36 cellular contexts compared by ENCODE assay signal in genomic region chr12:121263206-121263605, GRCh38.
"Had no signal": no experiment of that assay in that cellular context is flagged by ENCODE, and none has a peak within 500 bp of the region (broad histone marks: within the 10 kb centered on the region; RNA-seq: fewer than 3 reads in every experiment).

No MANE protein-coding gene starts in this region.

- H3K4me1 Mint-ChIP-seq: activated CD4-positive, alpha-beta T cell treated with anti-CD3 and anti-CD28 coated beads, Interleukin-2, amount 10 ng/mL, durations not matched to agents 24 days and 14 days; activated naive CD4-positive, alpha-beta T cell treated with anti-CD3 and anti-CD28 coated beads, Interleukin-2, amount 10 ng/mL, durations not matched to agents 7 days and 5 days; activated naive CD4-positive, alpha-beta T cell treated with anti-CD3 and anti-CD28 coated beads, Interleukin-2, amount 50 U/mL, for 24 hours; activated naive CD8-positive, alpha-beta T cell treated with anti-CD3 and anti-CD28 coated beads, Interleukin-2, amount 50 U/mL, for 24 hours; brain; central memory CD8-positive, alpha-beta T cell had no signal

- ATAC-seq: activated CD8-positive, alpha-beta T cell treated with anti-CD3 and anti-CD28 coated beads for 36 hours; activated naive CD8-positive, alpha-beta T cell treated with anti-CD3 and anti-CD28 coated beads, Interleukin-2, amount 50 U/mL, for 24 hours had no signal

- H3K27me3 Mint-ChIP-seq: activated B cell treated with CpG ODN at 0.5 μM for 24 hours; activated CD4-positive, alpha-beta memory T cell treated with anti-CD3 and anti-CD28 coated beads for 36 hours; activated CD4-positive, alpha-beta T cell treated with anti-CD3 and anti-CD28 coated beads, Interleukin-2, amount 10 ng/mL, durations not matched to agents 24 days and 14 days; activated CD8-positive, alpha-beta T cell treated with anti-CD3 and anti-CD28 coated beads for 36 hours; activated naive CD4-positive, alpha-beta T cell treated with anti-CD3 and anti-CD28 coated beads, Interleukin-2, amount 10 ng/mL, durations not matched to agents 7 days and 5 days; activated naive CD4-positive, alpha-beta T cell treated with anti-CD3 and anti-CD28 coated beads, Interleukin-2, amount 50 U/mL, for 24 hours; activated naive CD8-positive, alpha-beta T cell; activated naive CD8-positive, alpha-beta T cell treated with anti-CD3 and anti-CD28 coated beads, Interleukin-2, amount 10 ng/mL, durations not matched to agents 7 days and 5 days; activated naive CD8-positive, alpha-beta T cell treated with anti-CD3 and anti-CD28 coated beads, Interleukin-2, amount 50 U/mL, for 24 hours; activated T-cell treated with anti-CD3 and anti-CD28 coated beads, Interleukin-2, amount 50 U/mL, for 24 hours; brain; central memory CD8-positive, alpha-beta T cell had no signal

- FAIRE-seq: bronchial epithelial cell, TTC549 had no signal

- H3K4me1 ChIP-seq: ascending aorta had no signal

- H3K27me3 ChIP-seq: ascending aorta, cardiac muscle cell had no signal

- DNase-seq: activated B cell treated with CpG ODN at 0.5 μM for 24 hours; activated CD4-positive, alpha-beta memory T cell treated with anti-CD3 and anti-CD28 coated beads for 36 hours; activated CD4-positive, alpha-beta T cell treated with anti-CD3 and anti-CD28 coated beads for 4 hours; activated CD4-positive, alpha-beta T cell treated with anti-CD3 and anti-CD28 coated beads, Interleukin-2, amount 10 ng/mL, durations not matched to agents 24 days and 14 days; activated CD4-positive, alpha-beta T cell treated with anti-CD3 and anti-CD28 coated beads, Interleukin-2, amount 50 U/mL, for 1 hour; activated CD4-positive, alpha-beta T cell treated with anti-CD3 and anti-CD28 coated beads, Interleukin-2, amount 50 U/mL, for 4 hours; activated CD4-positive, CD25-positive, alpha-beta regulatory T cell treated with anti-CD3 and anti-CD28 coated beads, Interleukin-2, amount 50 U/mL, for 72 hours; activated CD8-positive, alpha-beta memory T cell treated with anti-CD3 and anti-CD28 coated beads, Interleukin-2, amount 50 U/mL, for 4 hours; activated CD8-positive, alpha-beta T cell treated with anti-CD3 and anti-CD28 coated beads for 36 hours; activated effector memory CD4-positive, alpha-beta T cell treated with Interleukin-2 at 50 U/mL for 16 hours; activated gamma-delta T cell; activated naive CD4-positive, alpha-beta T cell treated with anti-CD3 and anti-CD28 coated beads, Interleukin-2, amount 10 ng/mL, durations not matched to agents 7 days and 5 days; activated naive CD4-positive, alpha-beta T cell treated with Interleukin-2 at 50 U/mL for 16 hours; activated naive CD8-positive, alpha-beta T cell treated with anti-CD3 and anti-CD28 coated beads, Interleukin-2, amount 10 ng/mL, durations not matched to agents 7 days and 5 days; activated naive CD8-positive, alpha-beta T cell treated with anti-CD3 and anti-CD28 coated beads, Interleukin-2, amount 50 U/mL, for 24 hours; activated T-cell treated with anti-CD3 and anti-CD28 coated beads, Interleukin-2, amount 50 U/mL, for 24 hours; activated T-cell treated with anti-CD3 and anti-CD28 coated beads, Interleukin-2, amount 50 U/mL, for 48 hours; amygdala; anterior cingulate cortex; cerebellar nuclear complex; T-helper 1 cell; T-helper 2 cell; T-helper 9 cell had no signal

- H3K27ac Mint-ChIP-seq: activated B cell treated with CpG ODN at 0.5 μM for 24 hours; activated CD4-positive, alpha-beta memory T cell treated with anti-CD3 and anti-CD28 coated beads for 36 hours; activated CD4-positive, alpha-beta T cell treated with anti-CD3 and anti-CD28 coated beads, Interleukin-2, amount 10 ng/mL, durations not matched to agents 24 days and 14 days; activated CD8-positive, alpha-beta T cell treated with anti-CD3 and anti-CD28 coated beads for 36 hours; activated naive CD4-positive, alpha-beta T cell treated with anti-CD3 and anti-CD28 coated beads, Interleukin-2, amount 10 ng/mL, durations not matched to agents 7 days and 5 days; activated naive CD4-positive, alpha-beta T cell treated with anti-CD3 and anti-CD28 coated beads, Interleukin-2, amount 50 U/mL, for 24 hours; activated naive CD8-positive, alpha-beta T cell; activated naive CD8-positive, alpha-beta T cell treated with anti-CD3 and anti-CD28 coated beads, Interleukin-2, amount 10 ng/mL, durations not matched to agents 7 days and 5 days; activated naive CD8-positive, alpha-beta T cell treated with anti-CD3 and anti-CD28 coated beads, Interleukin-2, amount 50 U/mL, for 24 hours; activated T-cell treated with anti-CD3 and anti-CD28 coated beads, Interleukin-2, amount 50 U/mL, for 24 hours; activated T-helper 1 cell treated with anti-CD3 and anti-CD28 coated beads, Interleukin-12 subunit alpha, Interleukin-12 subunit beta, Interleukin-2, Interleukin-4 antibody, amounts not matched to agents 30 ng/mL and 10 ng/mL and 1 ng/mL, durations not matched to agents 14 hours and 24 hours and 36 hours; activated T-helper 2 cell treated with anti-CD3 and anti-CD28 coated beads, Interferon-gamma antibody, Interleukin-2, Interleukin-4, amounts not matched to agents 10 μg/mL and 5 μg/mL and 100 μg/mL, durations not matched to agents 14 hours and 24 hours and 36 hours; brain; T-helper 1 cell treated with Interleukin-12 subunit alpha and Interleukin-12 subunit beta and Interleukin-4 antibody, amounts not matched to agents 30 μg/mL and 1 μg/mL, for 36 hours; T-helper 2 cell treated with Interferon-gamma antibody and Interleukin-4, amounts not matched to agents 5 μg/mL and 100 μg/mL, for 36 hours had no signal

- H3K36me3 ChIP-seq: cardiac muscle cell had no signal

- H3K4me3 Mint-ChIP-seq: activated B cell treated with CpG ODN at 0.5 μM for 24 hours; activated CD4-positive, alpha-beta memory T cell treated with anti-CD3 and anti-CD28 coated beads for 36 hours; activated CD4-positive, alpha-beta T cell treated with anti-CD3 and anti-CD28 coated beads, Interleukin-2, amount 10 ng/mL, durations not matched to agents 24 days and 14 days; activated CD8-positive, alpha-beta T cell treated with anti-CD3 and anti-CD28 coated beads for 36 hours; activated naive CD4-positive, alpha-beta T cell treated with anti-CD3 and anti-CD28 coated beads, Interleukin-2, amount 10 ng/mL, durations not matched to agents 7 days and 5 days; activated naive CD4-positive, alpha-beta T cell treated with anti-CD3 and anti-CD28 coated beads, Interleukin-2, amount 50 U/mL, for 24 hours; activated naive CD8-positive, alpha-beta T cell; activated naive CD8-positive, alpha-beta T cell treated with anti-CD3 and anti-CD28 coated beads, Interleukin-2, amount 10 ng/mL, durations not matched to agents 7 days and 5 days; activated naive CD8-positive, alpha-beta T cell treated with anti-CD3 and anti-CD28 coated beads, Interleukin-2, amount 50 U/mL, for 24 hours; activated T-cell treated with anti-CD3 and anti-CD28 coated beads, Interleukin-2, amount 50 U/mL, for 24 hours; activated T-helper 1 cell treated with anti-CD3 and anti-CD28 coated beads, Interleukin-12 subunit alpha, Interleukin-12 subunit beta, Interleukin-2, Interleukin-4 antibody, amounts not matched to agents 30 ng/mL and 10 ng/mL and 1 ng/mL, durations not matched to agents 14 hours and 24 hours and 36 hours; brain; central memory CD8-positive, alpha-beta T cell; T-helper 1 cell treated with Interleukin-12 subunit alpha and Interleukin-12 subunit beta and Interleukin-4 antibody, amounts not matched to agents 30 μg/mL and 1 μg/mL, for 36 hours; T-helper 2 cell treated with Interferon-gamma antibody and Interleukin-4, amounts not matched to agents 5 μg/mL and 100 μg/mL, for 36 hours had no signal

- H3K27ac ChIP-seq: ascending aorta, cardiac muscle cell, VCaP had no signal

- H3K4me3 ChIP-seq: ascending aorta, cardiac muscle cell had no signal

- H3K9me3 ChIP-seq: ascending aorta had no signal

- H3K9me3 Mint-ChIP-seq: activated B cell treated with CpG ODN at 0.5 μM for 24 hours; activated CD4-positive, alpha-beta memory T cell treated with anti-CD3 and anti-CD28 coated beads for 36 hours; activated CD4-positive, alpha-beta T cell treated with anti-CD3 and anti-CD28 coated beads, Interleukin-2, amount 10 ng/mL, durations not matched to agents 24 days and 14 days; activated CD8-positive, alpha-beta T cell treated with anti-CD3 and anti-CD28 coated beads for 36 hours; activated naive CD4-positive, alpha-beta T cell treated with anti-CD3 and anti-CD28 coated beads, Interleukin-2, amount 10 ng/mL, durations not matched to agents 7 days and 5 days; activated naive CD4-positive, alpha-beta T cell treated with anti-CD3 and anti-CD28 coated beads, Interleukin-2, amount 50 U/mL, for 24 hours; activated naive CD8-positive, alpha-beta T cell treated with anti-CD3 and anti-CD28 coated beads, Interleukin-2, amount 10 ng/mL, durations not matched to agents 7 days and 5 days; activated naive CD8-positive, alpha-beta T cell treated with anti-CD3 and anti-CD28 coated beads, Interleukin-2, amount 50 U/mL, for 24 hours; activated T-cell treated with anti-CD3 and anti-CD28 coated beads, Interleukin-2, amount 50 U/mL, for 24 hours; activated T-helper 1 cell treated with anti-CD3 and anti-CD28 coated beads, Interleukin-12 subunit alpha, Interleukin-12 subunit beta, Interleukin-2, Interleukin-4 antibody, amounts not matched to agents 30 ng/mL and 10 ng/mL and 1 ng/mL, durations not matched to agents 14 hours and 24 hours and 36 hours; activated T-helper 2 cell treated with anti-CD3 and anti-CD28 coated beads, Interferon-gamma antibody, Interleukin-2, Interleukin-4, amounts not matched to agents 10 μg/mL and 5 μg/mL and 100 μg/mL, durations not matched to agents 14 hours and 24 hours and 36 hours; brain; central memory CD8-positive, alpha-beta T cell; T-helper 1 cell treated with Interleukin-12 subunit alpha and Interleukin-12 subunit beta and Interleukin-4 antibody, amounts not matched to agents 30 μg/mL and 1 μg/mL, for 36 hours; T-helper 2 cell treated with Interferon-gamma antibody and Interleukin-4, amounts not matched to agents 5 μg/mL and 100 μg/mL, for 36 hours had no signal
